ENCODE assay signal across 1 cellular context in the genomic region with DNA sequence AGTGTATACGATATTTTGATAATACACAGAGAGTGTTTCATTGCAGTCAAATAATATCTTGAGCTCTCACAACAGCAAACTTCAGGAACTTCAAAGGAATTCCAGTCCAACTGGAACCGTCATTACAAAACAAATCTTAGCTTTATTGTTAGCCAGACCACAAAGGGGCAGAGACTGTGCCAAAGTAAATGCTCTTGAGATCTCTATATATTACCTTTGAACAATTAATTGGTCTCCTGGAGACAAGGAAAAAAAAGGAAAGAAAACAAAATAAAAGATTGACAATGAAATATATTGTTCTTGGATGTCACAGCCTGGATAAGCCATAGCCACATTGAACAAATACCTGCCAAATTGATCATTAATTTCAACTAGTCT.
A peak's percentile ranks its signal among the peaks of the same experiment; 100 is the strongest.
TF ChIP-seq lines count a peak whose summit lies in the region.

No MANE protein-coding gene starts in this region.

TF ChIP-seq in HEK293, 187 proteins besides CTCF, POLR2A, EP300 and RAD21 (continued from another document and continues in another):
- TF ChIP-seq KLF9 (tag by site-specific recombination; IDR thresholded peaks at IDR 0.05; ENCODE audit: low read depth) (no peak), ZNF138 (tag by site-specific recombination; IDR thresholded peaks at IDR 0.05; ENCODE audit: borderline replicate concordance) (no peak), HIC1 (tag by site-specific recombination; IDR thresholded peaks at IDR 0.05) (no peak), ZNF629 (tag by site-specific recombination; IDR thresholded peaks at IDR 0.05) (peak; percentile 60; the same call in 1 of the 2 replicates), ATF2 (tag by site-specific recombination; IDR thresholded peaks at IDR 0.05; ENCODE audit: low read depth) (0 out of 2 replicates have a peak, but pooled peaks have one; percentile 6), HOXD13 (CRISPR knock-in tag; IDR thresholded peaks at IDR 0.05; ENCODE audit: borderline replicate concordance) (peak; percentile 76; the same call in 1 of the 2 replicates), ZNF184 (tag by site-specific recombination; IDR thresholded peaks at IDR 0.05) (no peak), ZEB2 (tag by site-specific recombination; IDR thresholded peaks at IDR 0.05) (0 out of 2 replicates have a peak, but pooled peaks have one; percentile 59), ZBTB17 (tag by site-specific recombination; IDR thresholded peaks at IDR 0.05) (peak; percentile 13; the same call in 1 of the 2 replicates), IKZF3 (tag by site-specific recombination; IDR thresholded peaks at IDR 0.05) (peak; percentile 74; the same call in 1 of the 2 replicates), ZSCAN16 (tag by site-specific recombination; IDR thresholded peaks at IDR 0.05) (peak; percentile 86), ZNF664 (tag by site-specific recombination; IDR thresholded peaks at IDR 0.05) (no peak), ZNF24 (tag by site-specific recombination; IDR thresholded peaks at IDR 0.05) (0 out of 2 replicates have a peak, but pooled peaks have one; percentile 29), ZSCAN30 (tag by site-specific recombination; IDR thresholded peaks at IDR 0.05) (peak; percentile 66; the same call in 1 of the 2 replicates), GLIS1 (tag by site-specific recombination; IDR thresholded peaks at IDR 0.05) (peak; percentile 92), ZNF596 (tag by site-specific recombination; IDR thresholded peaks at IDR 0.05) (0 out of 2 replicates have a peak, but pooled peaks have one; percentile 20), KLF10 (tag by site-specific recombination; IDR thresholded peaks at IDR 0.05) (peak; percentile 64), BCL6B (tag by site-specific recombination; IDR thresholded peaks at IDR 0.05) (peak; percentile 92), OVOL3 (tag by site-specific recombination; IDR thresholded peaks at IDR 0.05) (peak; percentile 90), PRDM10 (tag by site-specific recombination; IDR thresholded peaks at IDR 0.05) (no peak), PRDM6 (tag by site-specific recombination; IDR thresholded peaks at IDR 0.05) (peak; percentile 85), FEZF1 (tag by site-specific recombination; IDR thresholded peaks at IDR 0.05) (peak; percentile 91), ZNF354C (tag by site-specific recombination; IDR thresholded peaks at IDR 0.05; ENCODE audit: borderline replicate concordance, low read depth) (no peak), ZNF610 (tag by site-specific recombination; IDR thresholded peaks at IDR 0.05; ENCODE audit: borderline replicate concordance) (peak; percentile 12; the same call in 1 of the 2 replicates), KLF17 (tag by site-specific recombination; IDR thresholded peaks at IDR 0.05) (no peak), ZXDB (tag by site-specific recombination; IDR thresholded peaks at IDR 0.05) (peak; percentile 89), OSR2 (tag by site-specific recombination; IDR thresholded peaks at IDR 0.05) (peak; percentile 83)
- TF ChIP-seq, protein P1, sequence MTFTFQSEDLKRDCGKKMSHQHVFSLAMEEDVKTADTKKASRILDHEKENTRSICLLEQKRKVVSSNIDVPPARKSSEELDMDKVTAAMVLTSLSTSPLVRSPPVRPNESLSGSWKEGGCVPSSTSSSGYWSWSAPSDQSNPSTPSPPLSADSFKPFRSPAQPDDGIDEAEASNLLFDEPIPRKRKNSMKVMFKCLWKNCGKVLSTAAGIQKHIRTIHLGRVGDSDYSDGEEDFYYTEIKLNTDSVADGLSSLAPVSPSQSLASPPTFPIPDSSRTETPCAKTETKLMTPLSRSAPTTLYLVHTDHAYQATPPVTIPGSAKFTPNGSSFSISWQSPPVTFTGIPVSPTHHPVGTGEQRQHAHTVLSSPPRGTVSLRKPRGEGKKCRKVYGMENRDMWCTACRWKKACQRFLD (tag by site-specific recombination; IDR thresholded peaks at IDR 0.05) = no peak
- TF ChIP-seq, protein P2, sequence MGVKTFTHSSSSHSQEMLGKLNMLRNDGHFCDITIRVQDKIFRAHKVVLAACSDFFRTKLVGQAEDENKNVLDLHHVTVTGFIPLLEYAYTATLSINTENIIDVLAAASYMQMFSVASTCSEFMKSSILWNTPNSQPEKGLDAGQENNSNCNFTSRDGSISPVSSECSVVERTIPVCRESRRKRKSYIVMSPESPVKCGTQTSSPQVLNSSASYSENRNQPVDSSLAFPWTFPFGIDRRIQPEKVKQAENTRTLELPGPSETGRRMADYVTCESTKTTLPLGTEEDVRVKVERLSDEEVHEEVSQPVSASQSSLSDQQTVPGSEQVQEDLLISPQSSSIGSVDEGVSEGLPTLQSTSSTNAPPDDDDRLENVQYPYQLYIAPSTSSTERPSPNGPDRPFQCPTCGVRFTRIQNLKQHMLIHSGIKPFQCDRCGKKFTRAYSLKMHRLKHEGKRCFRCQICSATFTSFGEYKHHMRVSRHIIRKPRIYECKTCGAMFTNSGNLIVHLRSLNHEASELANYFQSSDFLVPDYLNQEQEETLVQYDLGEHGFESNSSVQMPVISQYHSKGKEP (tag by site-specific recombination; IDR thresholded peaks at IDR 0.05) = peak; percentile 43; the same call in 1 of the 2 replicates
- TF ChIP-seq, protein P3, sequence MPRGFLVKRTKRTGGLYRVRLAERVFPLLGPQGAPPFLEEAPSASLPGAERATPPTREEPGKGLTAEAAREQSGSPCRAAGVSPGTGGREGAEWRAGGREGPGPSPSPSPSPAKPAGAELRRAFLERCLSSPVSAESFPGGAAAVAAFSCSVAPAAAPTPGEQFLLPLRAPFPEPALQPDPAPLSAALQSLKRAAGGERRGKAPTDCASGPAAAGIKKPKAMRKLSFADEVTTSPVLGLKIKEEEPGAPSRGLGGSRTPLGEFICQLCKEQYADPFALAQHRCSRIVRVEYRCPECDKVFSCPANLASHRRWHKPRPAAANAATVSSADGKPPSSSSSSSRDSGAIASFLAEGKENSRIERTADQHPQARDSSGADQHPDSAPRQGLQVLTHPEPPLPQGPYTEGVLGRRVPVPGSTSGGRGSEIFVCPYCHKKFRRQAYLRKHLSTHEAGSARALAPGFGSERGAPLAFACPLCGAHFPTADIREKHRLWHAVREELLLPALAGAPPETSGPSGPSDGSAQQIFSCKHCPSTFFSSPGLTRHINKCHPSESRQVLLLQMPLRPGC (tag by site-specific recombination; IDR thresholded peaks at IDR 0.05) = 0 out of 2 replicates have a peak, but pooled peaks have one; percentile 56
- TF ChIP-seq, protein P4, sequence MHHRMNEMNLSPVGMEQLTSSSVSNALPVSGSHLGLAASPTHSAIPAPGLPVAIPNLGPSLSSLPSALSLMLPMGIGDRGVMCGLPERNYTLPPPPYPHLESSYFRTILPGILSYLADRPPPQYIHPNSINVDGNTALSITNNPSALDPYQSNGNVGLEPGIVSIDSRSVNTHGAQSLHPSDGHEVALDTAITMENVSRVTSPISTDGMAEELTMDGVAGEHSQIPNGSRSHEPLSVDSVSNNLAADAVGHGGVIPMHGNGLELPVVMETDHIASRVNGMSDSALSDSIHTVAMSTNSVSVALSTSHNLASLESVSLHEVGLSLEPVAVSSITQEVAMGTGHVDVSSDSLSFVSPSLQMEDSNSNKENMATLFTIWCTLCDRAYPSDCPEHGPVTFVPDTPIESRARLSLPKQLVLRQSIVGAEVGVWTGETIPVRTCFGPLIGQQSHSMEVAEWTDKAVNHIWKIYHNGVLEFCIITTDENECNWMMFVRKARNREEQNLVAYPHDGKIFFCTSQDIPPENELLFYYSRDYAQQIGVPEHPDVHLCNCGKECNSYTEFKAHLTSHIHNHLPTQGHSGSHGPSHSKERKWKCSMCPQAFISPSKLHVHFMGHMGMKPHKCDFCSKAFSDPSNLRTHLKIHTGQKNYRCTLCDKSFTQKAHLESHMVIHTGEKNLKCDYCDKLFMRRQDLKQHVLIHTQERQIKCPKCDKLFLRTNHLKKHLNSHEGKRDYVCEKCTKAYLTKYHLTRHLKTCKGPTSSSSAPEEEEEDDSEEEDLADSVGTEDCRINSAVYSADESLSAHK (tag by site-specific recombination; IDR thresholded peaks at IDR 0.05) = peak; percentile 79
- TF ChIP-seq, protein P5, sequence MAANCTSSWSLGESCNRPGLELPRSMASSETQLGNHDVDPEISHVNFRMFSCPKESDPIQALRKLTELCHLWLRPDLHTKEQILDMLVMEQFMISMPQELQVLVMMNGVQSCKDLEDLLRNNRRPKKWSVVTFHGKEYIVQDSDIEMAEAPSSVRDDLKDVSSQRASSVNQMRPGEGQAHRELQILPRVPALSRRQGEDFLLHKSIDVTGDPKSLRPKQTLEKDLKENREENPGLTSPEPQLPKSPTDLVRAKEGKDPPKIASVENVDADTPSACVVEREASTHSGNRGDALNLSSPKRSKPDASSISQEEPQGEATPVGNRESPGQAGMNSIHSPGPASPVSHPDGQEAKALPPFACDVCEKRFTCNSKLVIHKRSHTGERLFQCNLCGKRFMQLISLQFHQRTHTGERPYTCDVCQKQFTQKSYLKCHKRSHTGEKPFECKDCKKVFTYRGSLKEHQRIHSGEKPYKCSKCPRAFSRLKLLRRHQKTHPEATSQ (tag by site-specific recombination; IDR thresholded peaks at IDR 0.05) = no peak
